In genomic region chr3:66495633-66496032, GRCh38 we compare ENCODE assay signal across 11 cellular contexts. TPM values are rescaled to one million over a fixed set of nuclear protein-coding genes. Genes with fewer than 3 reads are reported as not detected.
DNase-seq lines count a peak whose midpoint lies in the region; ATAC-seq and TF ChIP-seq lines count a peak whose summit lies in the region.
"Had no signal": no experiment of that assay in that cellular context is flagged by ENCODE, and none has a peak within 500 bp of the region (broad histone marks: within the 10 kb centered on the region; RNA-seq: fewer than 3 reads in every experiment).

No MANE protein-coding gene starts in this region.

- no peak for DNase-seq in activated T-cell treated with anti-CD3 and anti-CD28 coated beads, Interleukin-2, amount 50 U/mL, for 4 hours
- DNase-seq in activated T-cell treated with anti-CD3 and anti-CD28 coated beads, Interleukin-2, amount 50 U/mL, for 48 hours, result no peak
- no peak for DNase-seq in activated CD8-positive, alpha-beta T cell treated with anti-CD3 and anti-CD28 coated beads for 36 hours
- DNase-seq in activated effector memory CD4-positive, alpha-beta T cell treated with anti-CD3 and anti-CD28 coated beads, Interleukin-2, amount 50 U/mL, for 16 hours, result no peak
- DNase-seq: activated CD4-positive, alpha-beta T cell treated with anti-CD3 and anti-CD28 coated beads for 4 hours; NCI-H2029 treated with DMSO at 0.1 percent for 48 hours had no signal

- intact Hi-C loops in activated CD8-positive, alpha-beta T cell treated with anti-CD3 and anti-CD28 coated beads for 36 hours (cut with micrococcal nuclease), result no loop called here

- H3K9me3 ChIP-seq in iPS-18a (ENCODE audit: control insufficient read depth, low read depth, low read length), result no peaks in the 10 kb centered on the region
- no peaks in the 10 kb centered on the region for H3K9me3 ChIP-seq in subcutaneous abdominal adipose tissue (ENCODE audit: control insufficient read depth in 5 of 5, low read length in 5 of 5)
- H3K9me3 ChIP-seq: vagina had no signal

- no peaks in the 10 kb centered on the region for H3K27me3 ChIP-seq in iPS-18a (ENCODE audit: control insufficient read depth, insufficient read depth, low read length)
- no peaks in the 10 kb centered on the region for H3K27me3 ChIP-seq in subcutaneous abdominal adipose tissue (ENCODE audit: control insufficient read depth in 5 of 5, insufficient read depth in 4 of 5, low read length in 5 of 5)
- H3K27me3 ChIP-seq: vagina had no signal

- H3K27ac Mint-ChIP-seq in activated CD8-positive, alpha-beta T cell treated with anti-CD3 and anti-CD28 coated beads for 36 hours, result peak overlapping the region; percentile 66

- peak overlapping the region; percentile 27 for H3K4me3 Mint-ChIP-seq in activated T-cell treated with anti-CD3 and anti-CD28 coated beads, Interleukin-2, amount 50 U/mL, for 4 hours
- no peak overlapping the region for H3K4me3 Mint-ChIP-seq in activated CD8-positive, alpha-beta T cell treated with anti-CD3 and anti-CD28 coated beads for 36 hours

- H3K27ac ChIP-seq in iPS-18a (ENCODE audit: low read length), result no peak overlapping the region
- peak overlapping the region; percentile 86 for H3K27ac ChIP-seq in subcutaneous abdominal adipose tissue (ENCODE audit: low read depth, low read length)
- H3K27ac ChIP-seq: vagina had no signal

- H3K4me1 ChIP-seq in iPS-18a (ENCODE audit: control insufficient read depth, low read depth, low read length), result peaks cover 77% of the 10 kb centered on the region
- peaks cover 7 to 67% (median 52%) of the 10 kb centered on the region in 5 donors for H3K4me1 ChIP-seq in subcutaneous abdominal adipose tissue (ENCODE audit: control insufficient read depth in 5 of 5, insufficient read depth in 5 of 5, low read length in 5 of 5)

- H3K9ac ChIP-seq in iPS-18a (ENCODE audit: low read length), result peak overlapping the region; percentile 37
- H3K9ac ChIP-seq in subcutaneous abdominal adipose tissue (ENCODE audit: low read length in 5 of 5), result no peak overlapping the region

- POLR2A ChIA-PET in activated CD8-positive, alpha-beta T cell treated with anti-CD3 and anti-CD28 coated beads for 36 hours (lab: Charles Lee), result interaction anchor here (0.6 to 3.2 kb wide), 2 partner anchors 13 to 27 kb away, joined by 4 to 9 read pairs; no protein-coding TSS in a partner anchor

- H3K4me3 ChIP-seq in iPS-18a (ENCODE audit: low read length) (peak overlapping the region; percentile 82), subcutaneous abdominal adipose tissue (ENCODE audit: low read depth in 1 of 5, low read length in 5 of 5) (peak overlapping the region in 1 of 5 donors; percentile 0)
- H3K4me3 ChIP-seq: vagina had no signal

- TF ChIP-seq CTCF in activated CD8-positive, alpha-beta T cell treated with anti-CD3 and anti-CD28 coated beads for 36 hours (IDR thresholded peaks at IDR 0.05), result no peak

- CTCF ChIA-PET in activated CD8-positive, alpha-beta T cell treated with anti-CD3 and anti-CD28 coated beads for 36 hours (lab: Charles Lee), result interaction anchor here (1.7 to 1.9 kb wide), 2 partner anchors 13 to 219 kb away, joined by 4 to 7 read pairs; no protein-coding TSS in a partner anchor

- H3K36me3 Mint-ChIP-seq in activated T-cell treated with anti-CD3 and anti-CD28 coated beads, Interleukin-2, amount 50 U/mL, for 4 hours (ENCODE audit: insufficient read depth), result peaks cover 7% of the 10 kb centered on the region
- peaks cover 4% of the 10 kb centered on the region for H3K36me3 Mint-ChIP-seq in activated CD8-positive, alpha-beta T cell treated with anti-CD3 and anti-CD28 coated beads for 36 hours (ENCODE audit: low read depth)

- H3K4me1 Mint-ChIP-seq in activated T-cell treated with anti-CD3 and anti-CD28 coated beads, Interleukin-2, amount 50 U/mL, for 4 hours (ENCODE audit: low read depth), result peaks cover 86% of the 10 kb centered on the region
- peaks cover 77% of the 10 kb centered on the region for H3K4me1 Mint-ChIP-seq in activated CD8-positive, alpha-beta T cell treated with anti-CD3 and anti-CD28 coated beads for 36 hours (ENCODE audit: low read depth)

- no peaks in the 10 kb centered on the region for H3K36me3 ChIP-seq in iPS-18a (ENCODE audit: control insufficient read depth, low read depth, low read length)
- no peaks in the 10 kb centered on the region for H3K36me3 ChIP-seq in subcutaneous abdominal adipose tissue (ENCODE audit: control insufficient read depth in 5 of 5, insufficient read depth in 5 of 5, low read length in 5 of 5)
- H3K36me3 ChIP-seq: vagina had no signal

- H3K9me3 Mint-ChIP-seq in activated T-cell treated with anti-CD3 and anti-CD28 coated beads, Interleukin-2, amount 50 U/mL, for 4 hours, result no peaks in the 10 kb centered on the region
- H3K9me3 Mint-ChIP-seq in activated CD8-positive, alpha-beta T cell treated with anti-CD3 and anti-CD28 coated beads for 36 hours, result no peaks in the 10 kb centered on the region

- no peak for ATAC-seq in activated T-cell treated with anti-CD3 and anti-CD28 coated beads, Interleukin-2, amount 50 U/mL, for 4 hours
- ATAC-seq in activated CD8-positive, alpha-beta T cell treated with anti-CD3 and anti-CD28 coated beads for 36 hours, result no peak
- ATAC-seq in GM19324 (IDR thresholded peaks at IDR 0.05; ENCODE audit: low FRiP score, unreplicated experiment), result no peak
- ATAC-seq in SK-N-SH treated with all-trans-retinoic acid at 6 μM for 48 hours, result no peak

- no peaks in the 10 kb centered on the region for H3K27me3 Mint-ChIP-seq in activated T-cell treated with anti-CD3 and anti-CD28 coated beads, Interleukin-2, amount 50 U/mL, for 4 hours (ENCODE audit: low read depth)
- peaks cover 16% of the 10 kb centered on the region for H3K27me3 Mint-ChIP-seq in activated CD8-positive, alpha-beta T cell treated with anti-CD3 and anti-CD28 coated beads for 36 hours

TF ChIP-seq in SK-N-SH treated with all-trans-retinoic acid at 6 μM for 48 hours, 23 proteins besides CTCF, POLR2A, EP300 and RAD21:
- no peak for TF ChIP-seq PATZ1 (CRISPR knock-in tag; IDR thresholded peaks at IDR 0.05; ENCODE audit: borderline replicate concordance)
- no peak for TF ChIP-seq ISL1 (CRISPR knock-in tag; IDR thresholded peaks at IDR 0.05)
- no peak for TF ChIP-seq ZNF8 (CRISPR knock-in tag; IDR thresholded peaks at IDR 0.05)

RNA-seq across cellular contexts. Expression of gene LRIG1, which starts 5.2 kb away (rescaled TPM):
- total RNA-seq in activated T-cell treated with anti-CD3 and anti-CD28 coated beads, Interleukin-2, amount 50 U/mL, for 4 hours, result 10 to 100 TPM; 42.0 to 63.0 (median 43.9) TPM
- 10 to 100 TPM; 12.7 to 13.0 TPM for total RNA-seq in activated CD8-positive, alpha-beta T cell treated with anti-CD3 and anti-CD28 coated beads for 36 hours
